9 cellular contexts compared by ENCODE assay signal in the genomic region with DNA sequence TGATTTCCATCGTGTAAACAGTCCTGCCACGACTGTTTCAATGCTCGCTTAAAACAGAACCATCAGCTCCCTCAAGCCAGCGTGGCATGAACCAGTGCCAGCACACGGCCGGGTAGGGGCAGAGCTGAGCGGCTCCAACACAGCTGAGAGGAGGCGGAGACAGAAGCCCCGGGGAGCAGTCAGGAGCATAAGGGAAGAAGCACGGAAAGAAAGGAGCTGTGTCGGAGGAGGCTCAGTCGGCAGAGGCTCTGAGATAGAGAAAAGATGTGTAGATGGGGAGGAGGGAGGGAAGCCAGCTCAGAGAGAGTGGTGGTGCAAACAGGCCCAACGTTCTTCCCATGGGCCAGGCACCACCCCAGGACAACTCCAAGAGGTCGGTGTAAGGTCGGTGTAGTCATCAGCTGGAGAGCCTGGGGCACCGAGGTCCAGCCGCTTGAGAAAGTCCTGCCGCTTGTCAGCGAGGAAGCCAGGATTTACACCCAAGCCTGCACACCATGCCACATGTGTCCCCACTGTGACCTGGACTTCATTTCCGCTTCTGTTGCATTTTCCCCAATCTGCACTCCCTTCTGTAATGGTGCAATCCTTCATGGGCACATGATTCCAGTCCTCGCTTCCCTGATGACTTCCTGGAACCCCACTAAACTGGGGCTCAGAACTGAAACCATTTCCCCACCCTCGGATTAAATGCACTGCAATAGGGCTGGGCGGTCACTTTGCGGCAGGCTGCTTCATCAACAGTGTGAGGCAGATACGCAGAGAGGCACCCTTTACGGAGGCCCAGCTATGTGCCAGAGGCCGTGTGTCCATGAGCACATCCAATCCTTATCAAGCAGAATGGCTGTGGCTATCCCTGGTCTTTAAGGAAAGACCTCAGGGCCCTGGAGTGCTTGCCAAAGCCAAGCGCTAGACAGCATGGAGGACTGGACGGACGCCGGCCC. TPM values are rescaled to one million over a fixed set of nuclear protein-coding genes. Genes with fewer than 3 reads are reported as not detected.
DNase-seq lines count a peak whose midpoint lies in the region; ATAC-seq and TF ChIP-seq lines count a peak whose summit lies in the region.
"Had no signal": no experiment of that assay in that cellular context is flagged by ENCODE, and none has a peak within 500 bp of the region (broad histone marks: within the 10 kb centered on the region; RNA-seq: fewer than 3 reads in every experiment).

No MANE protein-coding gene starts in this region.

- no peak overlapping the region for H3K4me3 Mint-ChIP-seq in T-cell

- no peaks in the 10 kb centered on the region for H3K36me3 Mint-ChIP-seq in T-cell

- TF ChIP-seq POLR2A in heart left ventricle (IDR thresholded peaks at IDR 0.05): no peak
- no peak for TF ChIP-seq POLR2A in ovary (IDR thresholded peaks at IDR 0.05)

- H3K36me3 ChIP-seq in heart left ventricle (no peaks in the 10 kb centered on the region), ovary (no peaks in the 10 kb centered on the region)

- H3K27ac ChIP-seq in heart left ventricle (peak overlapping the region in 3 of 12 donors; percentile 38 to 88 (median 72)), ovary (peak overlapping the region; percentile 23 to 55)

- peaks cover 0 to 2% of the 10 kb centered on the region in 2 donors for H3K27me3 Mint-ChIP-seq in T-cell

- H3K4me1 Mint-ChIP-seq in T-cell: no peaks in the 10 kb centered on the region

- no peak for TF ChIP-seq CTCF in heart left ventricle (IDR thresholded peaks at IDR 0.05)
- no peak for TF ChIP-seq CTCF in ovary (IDR thresholded peaks at IDR 0.05)

- POLR2A ChIA-PET in T-cell (lab: Charles Lee): no interaction called here

- no peak overlapping the region for H3K4me3 ChIP-seq in heart left ventricle
- H3K4me3 ChIP-seq in ovary: no peak overlapping the region

- 63 to 75% (median 69%) methylated on average over 31 of the region's 31 CpGs for WGBS in heart left ventricle, 4 donors
- 55 to 68% (median 65%) methylated on average over 31 of the region's 31 CpGs for WGBS in ovary, 3 donors

- CTCF ChIA-PET in T-cell (lab: Charles Lee): no interaction called here

- DNase-seq in Ammon's horn (ENCODE audit: low spot score) (peak; percentile 78), SKM-1 (lab: John Stamatoyannopoulos, UW; ENCODE audit: unreplicated experiment) (peak; percentile 53), heart left ventricle (peak in 1 of 5 donors; percentile 38), ovary (peak in 1 of 5 donors; percentile 60), T-cell (no peak)
- no peak for DNase-seq in stimulated activated CD4-positive, alpha-beta T cell treated with anti-CD3 and anti-CD28 coated beads, Interleukin-4, amount 100 ng/mL, for 24 hours
- DNase-seq: NCI-H2029 had no signal

- H3K9me3 ChIP-seq in heart left ventricle (peaks cover 0 to 24% (median 5%) of the 10 kb centered on the region in 12 donors), ovary (no peaks in the 10 kb centered on the region)

- peak in 3 of 4 donors; percentile 20 to 56 (median 36) for ATAC-seq in heart left ventricle
- no peak for ATAC-seq in HG03571 (IDR thresholded peaks at IDR 0.05; ENCODE audit: unreplicated experiment)
- no peak for ATAC-seq in T-cell (replicated peaks in 1 of 4)
- no peak for ATAC-seq in HG03039 (IDR thresholded peaks at IDR 0.05; ENCODE audit: unreplicated experiment)

- no peaks in the 10 kb centered on the region for H3K27me3 ChIP-seq in heart left ventricle
- H3K27me3 ChIP-seq in ovary: no peaks in the 10 kb centered on the region

- intact Hi-C loops in heart left ventricle (cut with DNase I): loop anchor here in 3 of 10 donors (5.0 to 10.0 kb wide), 3 partner anchors 102 to 112 kb away; no protein-coding TSS in a partner anchor
- intact Hi-C loops in ovary (cut with DNase I): no loop called here

- H3K27ac Mint-ChIP-seq in T-cell: no peak overlapping the region

- H3K9me3 Mint-ChIP-seq in T-cell: peaks cover 0 to 12% (median 4%) of the 10 kb centered on the region in 3 donors

- H3K4me1 ChIP-seq in heart left ventricle (peaks cover 0 to 41% (median 11%) of the 10 kb centered on the region in 12 donors), ovary (ENCODE audit: insufficient read depth) (peaks cover 9% of the 10 kb centered on the region)

- TF ChIP-seq EP300 in ovary (IDR thresholded peaks at IDR 0.05): no peak

RNA-seq across cellular contexts. Expression of a gene that starts 43.5 kb away (rescaled TPM):
- total RNA-seq in heart left ventricle (under 1 TPM in 2 of 9 donors, not detected in 7; 0.12 to 0.44 TPM), ovary (under 1 TPM in 6 of 7 donors, not detected in 1; 0.10 to 0.48 (median 0.17) TPM), T-cell (under 1 TPM in 1 of 5 donors, not detected in 4; 0.16 TPM)
- polyA plus RNA-seq in heart left ventricle (under 1 TPM in 1 of 2 donors, not detected in 1; 0.06 TPM), ovary (under 1 TPM; 0.07 to 0.52 TPM)

Comparison
In these comparisons a context has a peak if more than half of its experiments do, and no peak if none do; other contexts are left out.
1. DNase-seq: peak in Ammon's horn (single experiment) and SKM-1 (single experiment); none in stimulated activated CD4-positive, alpha-beta T cell treated with anti-CD3 and anti-CD28 coated beads, Interleukin-4, amount 100 ng/mL, for 24 hours (single experiment) and T-cell (0 of 34).
2. ATAC-seq: peak in heart left ventricle (3 of 4); none in HG03571 (single experiment), T-cell (0 of 4) and HG03039 (single experiment).